Comparison of ENCODE assay signal across 8 cellular contexts in genomic region chr6:163554663-163555062, GRCh38.
DNase-seq lines count a peak whose midpoint lies in the region; ATAC-seq and FAIRE-seq lines count a peak whose summit lies in the region.

No MANE protein-coding gene starts in this region.

- H3K9ac ChIP-seq in adipocyte (ENCODE audit: low read length) (no peak overlapping the region), Karpas-422 (ENCODE audit: low read length) (no peak overlapping the region)

- DNase-seq in SK-N-DZ (ENCODE audit: low spot score), result peak; percentile 53
- peak; percentile 37 for DNase-seq in adipocyte (ENCODE audit: low read depth)
- DNase-seq in iPS-NIHi7 (ENCODE audit: extremely low spot score), result peak; percentile 62
- DNase-seq in stimulated activated CD4-positive, alpha-beta T cell treated with anti-CD3 and anti-CD28 coated beads, TNF-alpha, amount 100 ng/mL, for 4 hours (ENCODE audit: low read depth in 3 of 3), result peak; percentile 12 to 26 (median 15)
- no peak for DNase-seq in NK-92 treated with Interleukin-12 subunit alpha and Interleukin-12 subunit beta, amount 100 ng/mL, for 24 hours (lab: John Stamatoyannopoulos, UW)
- DNase-seq in Karpas-422, result no peak

- no peak overlapping the region for H3K4me2 ChIP-seq in Karpas-422 (ENCODE audit: low read depth, low read length, poor library complexity, severe bottlenecking)

- peak; percentile 52 for ATAC-seq in HG03066 (IDR thresholded peaks at IDR 0.05; ENCODE audit: low read depth, unreplicated experiment)

- H2AFZ ChIP-seq in Karpas-422 (ENCODE audit: low read length), result no peak overlapping the region

- H3K79me2 ChIP-seq in Karpas-422 (ENCODE audit: low read length), result no peaks in the 10 kb centered on the region

- H3K9me3 ChIP-seq in adipocyte (ENCODE audit: control insufficient read depth, low read length) (no peaks in the 10 kb centered on the region), Karpas-422 (ENCODE audit: low read length) (peaks cover 8% of the 10 kb centered on the region; the same call in 1 of the 2 replicates)

- H4K20me1 ChIP-seq in Karpas-422 (ENCODE audit: insufficient read depth, low read depth, low read length), result no peaks in the 10 kb centered on the region

- H3K4me3 ChIP-seq in adipocyte (ENCODE audit: low read length), result no peak overlapping the region
- no peak overlapping the region for H3K4me3 ChIP-seq in Karpas-422 (ENCODE audit: low read length)

- no peaks in the 10 kb centered on the region for H3K27me3 ChIP-seq in adipocyte (replicated peaks; ENCODE audit: control insufficient read depth, insufficient read depth, low read length)
- no peaks in the 10 kb centered on the region for H3K27me3 ChIP-seq in Karpas-422 (ENCODE audit: low read length)

- H3K4me1 ChIP-seq in adipocyte (ENCODE audit: control insufficient read depth, insufficient read depth, low read length) (peaks cover 4% of the 10 kb centered on the region), Karpas-422 (ENCODE audit: low read length) (no peaks in the 10 kb centered on the region)

- H3K36me3 ChIP-seq in adipocyte (ENCODE audit: control insufficient read depth, insufficient read depth, low read length, severe bottlenecking), result peaks cover 30% of the 10 kb centered on the region
- no peaks in the 10 kb centered on the region for H3K36me3 ChIP-seq in Karpas-422 (ENCODE audit: insufficient read depth, low read length)

- peak; percentile 23 for FAIRE-seq in G401.6 (lab: Jason Lieb, UNC)

- no peak overlapping the region for H3K27ac ChIP-seq in Karpas-422 (ENCODE audit: low read length)

- H3K9me2 ChIP-seq in Karpas-422 (replicated peaks; ENCODE audit: insufficient read depth, low read length), result no peaks in the 10 kb centered on the region

Comparison
In these comparisons a context has a peak if more than half of its experiments do, and no peak if none do; other contexts are left out.
1. DNase-seq: peak in SK-N-DZ (single experiment), adipocyte (single experiment), iPS-NIHi7 (single experiment) and stimulated activated CD4-positive, alpha-beta T cell treated with anti-CD3 and anti-CD28 coated beads, TNF-alpha, amount 100 ng/mL, for 4 hours (3 of 3); none in NK-92 treated with Interleukin-12 subunit alpha and Interleukin-12 subunit beta, amount 100 ng/mL, for 24 hours (single experiment) and Karpas-422 (single experiment).